ENCODE assay signal across 16 cellular contexts in the genomic region with DNA sequence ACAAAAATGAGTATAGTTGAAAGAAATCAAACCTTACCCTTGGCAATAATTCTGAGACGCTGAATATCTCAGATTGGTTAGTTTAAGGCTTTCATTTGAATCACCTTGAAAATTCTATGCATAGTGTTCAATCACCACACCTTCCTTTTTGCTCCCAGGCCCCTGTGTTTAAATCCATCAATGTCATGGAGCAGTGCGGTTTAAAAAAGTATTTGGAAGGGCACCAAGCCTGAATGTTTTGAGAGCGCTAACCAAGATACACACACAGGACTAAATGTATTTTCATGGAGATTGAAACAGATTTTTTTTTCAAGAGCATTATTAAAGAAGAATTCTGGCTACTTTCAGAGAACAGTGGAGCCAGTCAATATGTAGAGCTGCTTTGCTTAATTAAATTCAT.
DNase-seq lines count a peak whose midpoint lies in the region; ATAC-seq and TF ChIP-seq lines count a peak whose summit lies in the region.
"Had no signal": no experiment of that assay in that cellular context is flagged by ENCODE, and none has a peak within 500 bp of the region (broad histone marks: within the 10 kb centered on the region; RNA-seq: fewer than 3 reads in every experiment).

No MANE protein-coding gene starts in this region.

- H3K27me3 Mint-ChIP-seq in activated CD4-positive, alpha-beta T cell treated with anti-CD3 and anti-CD28 coated beads, Interleukin-2, amount 10 ng/mL, durations not matched to agents 24 days and 14 days, result peaks cover 1% of the 10 kb centered on the region

- no peaks in the 10 kb centered on the region for H3K27me3 ChIP-seq in HL-60 (ENCODE audit: insufficient read depth, poor library complexity, severe bottlenecking)
- no peaks in the 10 kb centered on the region for H3K27me3 ChIP-seq in fibroblast of lung (ENCODE audit: control insufficient read depth, insufficient read depth, low read length)
- no peaks in the 10 kb centered on the region for H3K27me3 ChIP-seq in neuron (ENCODE audit: insufficient read depth, low read length)

- H3K9ac ChIP-seq in fibroblast of lung (ENCODE audit: insufficient read depth, low read length), result no peak overlapping the region

- H3K4me1 ChIP-seq in fibroblast of lung (ENCODE audit: control insufficient read depth, extremely low read depth, insufficient read depth, low read length) (no peaks in the 10 kb centered on the region), neuron (ENCODE audit: insufficient read depth, low read length) (peaks cover 13% of the 10 kb centered on the region)

- H3K4me3 Mint-ChIP-seq in activated CD4-positive, alpha-beta T cell treated with anti-CD3 and anti-CD28 coated beads, Interleukin-2, amount 10 ng/mL, durations not matched to agents 24 days and 14 days, result no peak overlapping the region

- no peaks in the 10 kb centered on the region for H3K9me3 ChIP-seq in fibroblast of lung (ENCODE audit: control insufficient read depth, insufficient read depth, low read depth, low read length)
- H3K9me3 ChIP-seq in neuron (ENCODE audit: low read length), result no peaks in the 10 kb centered on the region

- no peaks in the 10 kb centered on the region for H4K20me1 ChIP-seq in fibroblast of lung (ENCODE audit: control insufficient read depth, extremely low read depth, insufficient read depth, low read length)

- H3K79me2 ChIP-seq in fibroblast of lung (ENCODE audit: control insufficient read depth, insufficient read depth, low read length), result no peaks in the 10 kb centered on the region

- TF ChIP-seq CTCF in HL-60 (IDR thresholded peaks at IDR 0.05; ENCODE audit: insufficient read depth, low read length) (no peak), fibroblast of lung (conservative IDR thresholded peaks at IDR 0.05 in 1 of 2, IDR thresholded peaks at IDR 0.05 in 1 of 2; ENCODE audit: low read depth in 1 of 2, low read length in 2 of 2) (no peak)

- no peak overlapping the region for H3K4me2 ChIP-seq in fibroblast of lung (ENCODE audit: extremely low read depth, insufficient read depth, low read length)

- H3K36me3 Mint-ChIP-seq in activated CD4-positive, alpha-beta T cell treated with anti-CD3 and anti-CD28 coated beads, Interleukin-2, amount 10 ng/mL, durations not matched to agents 24 days and 14 days (ENCODE audit: low read depth), result no peaks in the 10 kb centered on the region

- no peak for ATAC-seq in activated CD4-positive, CD25-positive, alpha-beta regulatory T cell treated with anti-CD3 and anti-CD28 coated beads, Interleukin-2, amount 50 U/mL, for 24 hours
- ATAC-seq: K562 had no signal

- no peaks in the 10 kb centered on the region for H3K4me1 Mint-ChIP-seq in activated CD4-positive, alpha-beta T cell treated with anti-CD3 and anti-CD28 coated beads, Interleukin-2, amount 10 ng/mL, durations not matched to agents 24 days and 14 days

- no peak for DNase-seq in HL-60 (ENCODE audit: low read depth in 1 of 2, low spot score in 1 of 2)
- peak; percentile 68 for DNase-seq in amniotic epithelial cell (ENCODE audit: low read depth)
- peak; percentile 25 to 60 for DNase-seq in fibroblast of lung (ENCODE audit: low read depth in 2 of 2)
- no peak for DNase-seq in activated CD4-positive, alpha-beta T cell treated with anti-CD3 and anti-CD28 coated beads, Interleukin-2, amount 10 ng/mL, durations not matched to agents 24 days and 14 days
- DNase-seq in kidney tubule cell (ENCODE audit: low spot score), result no peak
- DNase-seq: DMS79; NCI-H187; NCI-H2107; NCI-H345; NCI-H524 treated with DMSO at 0.1 percent for 48 hours; NK-92 treated with Interleukin-12 subunit alpha and Interleukin-12 subunit beta, amount 100 ng/mL, for 24 hours; Right ventricle myocardium superior had no signal

- H3K4me3 ChIP-seq in HL-60 (replicated peaks; ENCODE audit: insufficient read depth, low read length) (no peak overlapping the region), fibroblast of lung (replicated peaks in 1 of 4; ENCODE audit: control extremely low read depth in 1 of 4, insufficient read depth in 1 of 4, low read depth in 3 of 4, low read length in 4 of 4) (no peak overlapping the region), neuron (ENCODE audit: low read length) (no peak overlapping the region)
- H3K4me3 ChIP-seq: K562 had no signal

- H3K9me3 Mint-ChIP-seq in activated CD4-positive, alpha-beta T cell treated with anti-CD3 and anti-CD28 coated beads, Interleukin-2, amount 10 ng/mL, durations not matched to agents 24 days and 14 days, result no peaks in the 10 kb centered on the region

- intact Hi-C loops in activated CD4-positive, alpha-beta T cell treated with anti-CD3 and anti-CD28 coated beads, Interleukin-2, amount 10 ng/mL, durations not matched to agents 24 days and 14 days (cut with micrococcal nuclease), result no loop called here

- H3K27ac ChIP-seq in HL-60 (replicated peaks) (peak overlapping the region; percentile 30; the same call in 1 of the 2 replicates), fibroblast of lung (ENCODE audit: insufficient read depth, low read length) (no peak overlapping the region)
- H3K27ac ChIP-seq: C4-2B had no signal

- H3K36me3 ChIP-seq in fibroblast of lung (ENCODE audit: control insufficient read depth, insufficient read depth, low read length) (no peaks in the 10 kb centered on the region), neuron (ENCODE audit: insufficient read depth, low read length) (no peaks in the 10 kb centered on the region)

- H3K27ac Mint-ChIP-seq in activated CD4-positive, alpha-beta T cell treated with anti-CD3 and anti-CD28 coated beads, Interleukin-2, amount 10 ng/mL, durations not matched to agents 24 days and 14 days, result no peak overlapping the region

- H2AFZ ChIP-seq in fibroblast of lung (ENCODE audit: low read length), result no peak overlapping the region
- H2AFZ ChIP-seq in neuron (ENCODE audit: low read depth, low read length), result peak overlapping the region; percentile 26

Comparison
In these comparisons a context has a peak if more than half of its experiments do, and no peak if none do; other contexts are left out.
1. DNase-seq: peak in amniotic epithelial cell (single experiment) and fibroblast of lung (2 of 2); none in HL-60 (0 of 2), activated CD4-positive, alpha-beta T cell treated with anti-CD3 and anti-CD28 coated beads, Interleukin-2, amount 10 ng/mL, durations not matched to agents 24 days and 14 days (single experiment) and kidney tubule cell (single experiment).